8 cellular contexts compared by ENCODE assay signal in the genomic region with DNA sequence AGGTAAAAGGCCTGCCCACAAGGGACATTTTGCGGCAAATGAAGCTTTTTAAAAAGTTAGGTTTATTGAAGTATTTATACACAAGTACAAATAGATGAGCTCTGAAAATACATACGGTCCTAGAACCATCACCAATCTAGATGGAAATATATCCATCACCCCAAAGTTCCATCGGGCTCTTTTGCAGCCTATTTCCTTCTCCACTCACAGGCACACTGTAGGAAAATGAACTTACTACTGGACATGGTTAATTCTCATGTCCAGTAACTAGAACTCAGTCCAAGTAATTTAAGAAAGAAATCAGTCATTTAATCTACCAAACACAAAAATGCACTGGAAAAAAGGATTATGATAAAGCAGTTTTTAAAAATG. TPM values are rescaled to one million over a fixed set of nuclear protein-coding genes. Genes with fewer than 3 reads are reported as not detected.
DNase-seq lines count a peak whose midpoint lies in the region; ATAC-seq and TF ChIP-seq lines count a peak whose summit lies in the region.

No MANE protein-coding gene starts in this region.

- H2AFZ ChIP-seq in Karpas-422 (ENCODE audit: low read length), result no peak overlapping the region

- CTCF ChIA-PET in BJ (lab: Yijun Ruan, JAX), result interaction anchor here (0.7 kb wide), 1 partner anchor 1068 kb away, joined by 3 read pairs; no protein-coding TSS in a partner anchor

- H3K27ac ChIP-seq in Karpas-422 (ENCODE audit: low read length) (peak overlapping the region; percentile 81), colonic mucosa (peak overlapping the region; percentile 92)

- H3K9me3 ChIP-seq in Karpas-422 (ENCODE audit: low read length), result no peaks in the 10 kb centered on the region
- H3K9me3 ChIP-seq in colonic mucosa, result no peaks in the 10 kb centered on the region

- H3K36me3 ChIP-seq in BJ (ENCODE audit: control insufficient read depth, insufficient read depth, low read length), result peaks cover 7% of the 10 kb centered on the region
- peaks cover 60% of the 10 kb centered on the region for H3K36me3 ChIP-seq in Karpas-422 (ENCODE audit: insufficient read depth, low read length)
- H3K36me3 ChIP-seq in colonic mucosa, result no peaks in the 10 kb centered on the region

- no peak for ATAC-seq in natural killer cell treated with Interleukin-12 subunit alpha and Interleukin-12 subunit beta and Interleukin-15 and Interleukin-18, amount 100 ng/mL, for 72 hours
- ATAC-seq in HG03280 (IDR thresholded peaks at IDR 0.05; ENCODE audit: unreplicated experiment), result no peak
- ATAC-seq in HG03108 (IDR thresholded peaks at IDR 0.05; ENCODE audit: unreplicated experiment), result no peak

- H3K9ac ChIP-seq in Karpas-422 (ENCODE audit: low read length) (peak overlapping the region; percentile 89), colonic mucosa (ENCODE audit: low read depth in 2 of 2, low read length in 2 of 2) (peak overlapping the region; percentile 92 to 98)

- H4K20me1 ChIP-seq in Karpas-422 (ENCODE audit: insufficient read depth, low read depth, low read length), result peaks cover 10% of the 10 kb centered on the region; the same call in 1 of the 2 replicates

- intact Hi-C loops in colonic mucosa (cut with DNase I), result no loop called here

- no peaks in the 10 kb centered on the region for H3K9me2 ChIP-seq in Karpas-422 (replicated peaks; ENCODE audit: insufficient read depth, low read length)

- peaks cover 33% of the 10 kb centered on the region for H3K36me3 Mint-ChIP-seq in natural killer cell treated with Interleukin-12 subunit alpha and Interleukin-12 subunit beta and Interleukin-15 and Interleukin-18, amount 100 ng/mL, for 72 hours

- H3K4me2 ChIP-seq in Karpas-422 (ENCODE audit: low read depth, low read length, poor library complexity, severe bottlenecking), result peak overlapping the region; percentile 72

- peak overlapping the region; percentile 94 for H3K4me3 Mint-ChIP-seq in natural killer cell treated with Interleukin-12 subunit alpha and Interleukin-12 subunit beta and Interleukin-15 and Interleukin-18, amount 100 ng/mL, for 72 hours

- peaks cover 59% of the 10 kb centered on the region for H3K4me1 ChIP-seq in Karpas-422 (ENCODE audit: low read length)
- H3K4me1 ChIP-seq in colonic mucosa, result peaks cover 4% of the 10 kb centered on the region

- peaks cover 32 to 40% of the 10 kb centered on the region in 2 donors for H3K4me1 Mint-ChIP-seq in natural killer cell treated with Interleukin-12 subunit alpha and Interleukin-12 subunit beta and Interleukin-15 and Interleukin-18, amount 100 ng/mL, for 72 hours (ENCODE audit: low read depth in 2 of 2)

- no peak for DNase-seq in BJ (ENCODE audit: low read depth)
- DNase-seq in Karpas-422, result peak; percentile 52
- no peak for DNase-seq in colonic mucosa
- no peak for DNase-seq in natural killer cell treated with Interleukin-12 subunit alpha and Interleukin-12 subunit beta and Interleukin-15 and Interleukin-18, amount 100 ng/mL, for 72 hours (ENCODE audit: low spot score)
- no peak for DNase-seq in pons (ENCODE audit: low spot score)
- DNase-seq in NCI-H748 (lab: John Stamatoyannopoulos, UW; ENCODE audit: unreplicated experiment), result no peak

- peaks cover 59% of the 10 kb centered on the region for H3K79me2 ChIP-seq in Karpas-422 (ENCODE audit: low read length)

- peak overlapping the region; percentile 89 to 97 for H3K27ac Mint-ChIP-seq in natural killer cell treated with Interleukin-12 subunit alpha and Interleukin-12 subunit beta and Interleukin-15 and Interleukin-18, amount 100 ng/mL, for 72 hours

- POLR2A ChIA-PET in BJ (lab: Charles Lee), result no interaction called here

- TF ChIP-seq CTCF in BJ (IDR thresholded peaks at IDR 0.05; ENCODE audit: insufficient read depth, low read depth, low read length) (no peak), colonic mucosa (IDR thresholded peaks at IDR 0.05) (no peak)

- H3K9me3 Mint-ChIP-seq in natural killer cell treated with Interleukin-12 subunit alpha and Interleukin-12 subunit beta and Interleukin-15 and Interleukin-18, amount 100 ng/mL, for 72 hours, result no peaks in the 10 kb centered on the region

- H3K4me3 ChIP-seq in BJ (ENCODE audit: low read depth, low read length) (peak overlapping the region; percentile 68), Karpas-422 (ENCODE audit: low read length) (peak overlapping the region; percentile 89), colonic mucosa (peak overlapping the region; percentile 83)

- H3K27me3 Mint-ChIP-seq in natural killer cell treated with Interleukin-12 subunit alpha and Interleukin-12 subunit beta and Interleukin-15 and Interleukin-18, amount 100 ng/mL, for 72 hours, result no peaks in the 10 kb centered on the region

- H3K27me3 ChIP-seq in BJ (ENCODE audit: control insufficient read depth, insufficient read depth, low read length) (no peaks in the 10 kb centered on the region), Karpas-422 (ENCODE audit: low read length) (no peaks in the 10 kb centered on the region), colonic mucosa (no peaks in the 10 kb centered on the region)

RNA-seq across cellular contexts. Expression of gene TMEM230, which starts 0.7 kb away (rescaled TPM):
- 222 and 230 TPM in 2 replicates for polyA plus RNA-seq in BJ (2011; rRNA removed)
- polyA minus RNA-seq in BJ (2011; rRNA and poly(A)+ RNA removed), result 41.5 and 67.4 TPM in 2 replicates
- total RNA-seq in Karpas-422 (2014; rRNA removed; shearing (Covaris generic); ENCODE audit: low replicate concordance), result 124 and 228 TPM in 2 replicates
- total RNA-seq in colonic mucosa, result 10 to 100 TPM; 54.0 to 80.3 TPM
- 10 to 100 TPM; 68.3 to 78.1 TPM for total RNA-seq in natural killer cell treated with Interleukin-12 subunit alpha and Interleukin-12 subunit beta and Interleukin-15 and Interleukin-18, amount 100 ng/mL, for 72 hours

RNA-seq across cellular contexts. Expression of gene PCNA, which starts 6.2 kb away (rescaled TPM):
- 78.2 and 94.6 TPM in 2 replicates for polyA plus RNA-seq in BJ (2011; rRNA removed)
- 70.6 and 106 TPM in 2 replicates for polyA minus RNA-seq in BJ (2011; rRNA and poly(A)+ RNA removed)
- 99.1 and 185 TPM in 2 replicates for total RNA-seq in Karpas-422 (2014; rRNA removed; shearing (Covaris generic); ENCODE audit: low replicate concordance)
- 100 to 1,000 TPM in 1 of 2 donors, 10 to 100 TPM in 1; 59.0 to 204 TPM for total RNA-seq in colonic mucosa
- total RNA-seq in natural killer cell treated with Interleukin-12 subunit alpha and Interleukin-12 subunit beta and Interleukin-15 and Interleukin-18, amount 100 ng/mL, for 72 hours, result 100 to 1,000 TPM; 288 to 377 TPM

RNA-seq across cellular contexts. Expression of gene CDS2, which starts 13.2 kb away (rescaled TPM):
- 25.2 and 46.3 TPM in 2 replicates for polyA plus RNA-seq in BJ (2011; rRNA removed)
- 30.7 and 40.4 TPM in 2 replicates for polyA minus RNA-seq in BJ (2011; rRNA and poly(A)+ RNA removed)
- total RNA-seq in Karpas-422 (2014; rRNA removed; shearing (Covaris generic); ENCODE audit: low replicate concordance), result 12.5 and 26.8 TPM in 2 replicates
- 10 to 100 TPM; 31.7 to 44.3 TPM for total RNA-seq in colonic mucosa
- total RNA-seq in natural killer cell treated with Interleukin-12 subunit alpha and Interleukin-12 subunit beta and Interleukin-15 and Interleukin-18, amount 100 ng/mL, for 72 hours, result 10 to 100 TPM; 48.7 to 52.0 TPM
